Comparison of ENCODE assay signal across 6 cellular contexts in the genomic region with DNA sequence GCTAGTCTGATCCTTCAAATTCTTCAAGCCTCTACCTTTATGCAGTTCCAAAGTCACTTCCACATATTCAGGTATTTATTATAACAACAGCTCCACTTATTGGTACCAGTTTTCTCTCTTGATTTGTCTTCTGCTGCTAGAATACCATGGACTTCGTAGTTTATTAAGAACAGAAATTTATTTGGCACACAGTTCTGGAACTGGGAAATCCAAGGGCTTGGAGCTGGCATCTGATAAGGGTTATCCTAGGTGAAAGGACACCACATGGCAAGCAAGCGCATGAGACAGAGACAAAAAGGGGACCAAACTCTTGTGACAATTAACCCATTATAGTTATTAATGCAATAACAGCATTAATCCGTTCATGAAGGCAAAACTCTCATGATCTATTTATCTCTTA.
"Had no signal": no experiment of that assay in that cellular context is flagged by ENCODE, and none has a peak within 500 bp of the region (broad histone marks: within the 10 kb centered on the region; RNA-seq: fewer than 3 reads in every experiment).

No MANE protein-coding gene starts in this region.

- H3K4me3 ChIP-seq: GM23248, K562 had no signal

- ATAC-seq: K562 had no signal

- H3K27ac ChIP-seq: GM23248 had no signal

- DNase-seq: GM23248, H9, HCEC 1CT, IMR-90, KG1 had no signal

- H3K27ac Mint-ChIP-seq: H9 had no signal

- H3K4me3 Mint-ChIP-seq: H9 had no signal

- H2AFZ ChIP-seq: GM23248 had no signal
